In the genomic region with DNA sequence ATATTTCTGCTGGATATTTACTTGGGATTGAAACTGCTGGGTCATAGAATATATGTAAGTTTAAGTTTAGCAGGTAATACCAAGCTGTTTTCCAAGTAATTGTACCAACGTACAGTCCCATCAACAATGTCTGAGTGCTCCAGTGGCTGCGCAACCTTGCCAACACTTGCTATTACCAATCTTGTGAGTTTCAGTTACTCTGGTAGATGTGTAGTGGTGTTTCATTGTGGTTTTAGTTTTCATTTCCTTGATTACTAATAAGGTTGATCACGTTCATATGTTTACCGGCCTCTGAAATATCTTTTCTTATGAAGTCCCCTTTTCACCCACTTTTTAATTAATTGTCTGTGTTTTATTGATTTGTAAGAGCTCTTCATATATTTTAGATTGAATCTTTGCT, we compare ENCODE assay signal across 1 cellular context.
TF ChIP-seq lines count a peak whose summit lies in the region.

No MANE protein-coding gene starts in this region.

TF ChIP-seq in GM12878, 131 proteins besides CTCF, POLR2A, EP300 and RAD21 (continued from another document and continues in another):
- no peak for TF ChIP-seq NRF1 (conservative IDR thresholded peaks at IDR 0.05; ENCODE audit: low read depth, low read length)
- TF ChIP-seq EED (IDR thresholded peaks at IDR 0.05; ENCODE audit: low read depth), result 0 out of 2 replicates have a peak, but pooled peaks have one; percentile 39
- no peak for TF ChIP-seq EZH2 (IDR thresholded peaks at IDR 0.05; ENCODE audit: borderline replicate concordance, control insufficient read depth, low read depth, low read length)
- no peak for TF ChIP-seq ZNF622 (IDR thresholded peaks at IDR 0.05)
- no peak for TF ChIP-seq NFYA (IDR thresholded peaks at IDR 0.05; ENCODE audit: borderline replicate concordance, low read depth, low read length)
- TF ChIP-seq CREM (IDR thresholded peaks at IDR 0.05; ENCODE audit: low read depth), result no peak
- TF ChIP-seq HCFC1 (IDR thresholded peaks at IDR 0.05; ENCODE audit: low read length), result no peak
- TF ChIP-seq, protein P1, sequence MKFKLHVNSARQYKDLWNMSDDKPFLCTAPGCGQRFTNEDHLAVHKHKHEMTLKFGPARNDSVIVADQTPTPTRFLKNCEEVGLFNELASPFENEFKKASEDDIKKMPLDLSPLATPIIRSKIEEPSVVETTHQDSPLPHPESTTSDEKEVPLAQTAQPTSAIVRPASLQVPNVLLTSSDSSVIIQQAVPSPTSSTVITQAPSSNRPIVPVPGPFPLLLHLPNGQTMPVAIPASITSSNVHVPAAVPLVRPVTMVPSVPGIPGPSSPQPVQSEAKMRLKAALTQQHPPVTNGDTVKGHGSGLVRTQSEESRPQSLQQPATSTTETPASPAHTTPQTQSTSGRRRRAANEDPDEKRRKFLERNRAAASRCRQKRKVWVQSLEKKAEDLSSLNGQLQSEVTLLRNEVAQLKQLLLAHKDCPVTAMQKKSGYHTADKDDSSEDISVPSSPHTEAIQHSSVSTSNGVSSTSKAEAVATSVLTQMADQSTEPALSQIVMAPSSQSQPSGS (IDR thresholded peaks at IDR 0.05; ENCODE audit: low read length), result no peak
- TF ChIP-seq SREBF2 (IDR thresholded peaks at IDR 0.05; ENCODE audit: low read length), result no peak
- no peak for TF ChIP-seq RBBP5 (conservative IDR thresholded peaks at IDR 0.05)
- TF ChIP-seq MEF2B (IDR thresholded peaks at IDR 0.05; ENCODE audit: partially characterized antibody, poor library complexity, severe bottlenecking), result no peak
- TF ChIP-seq, protein P2, sequence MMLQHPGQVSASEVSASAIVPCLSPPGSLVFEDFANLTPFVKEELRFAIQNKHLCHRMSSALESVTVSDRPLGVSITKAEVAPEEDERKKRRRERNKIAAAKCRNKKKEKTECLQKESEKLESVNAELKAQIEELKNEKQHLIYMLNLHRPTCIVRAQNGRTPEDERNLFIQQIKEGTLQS (IDR thresholded peaks at IDR 0.05; ENCODE audit: borderline replicate concordance, extremely low read depth, low read depth, low read length), result no peak
- TF ChIP-seq CHD4 (IDR thresholded peaks at IDR 0.05), result no peak
- TF ChIP-seq TARDBP (IDR thresholded peaks at IDR 0.05; ENCODE audit: borderline replicate concordance), result no peak
- peak; percentile 56; the same call in 1 of the 2 replicates for TF ChIP-seq NBN (IDR thresholded peaks at IDR 0.05)
- peak; percentile 88; the same call in 1 of the 2 replicates for TF ChIP-seq SMARCA5 (IDR thresholded peaks at IDR 0.05)
- TF ChIP-seq TBL1XR1 (IDR thresholded peaks at IDR 0.05; ENCODE audit: low read depth, low read length), result no peak
- 0 out of 2 replicates have a peak, but pooled peaks have one; percentile 56 for TF ChIP-seq IRF4 (IDR thresholded peaks at IDR 0.05; ENCODE audit: low read depth, low read length)
- peak; percentile 83 for TF ChIP-seq CBX5 (IDR thresholded peaks at IDR 0.05; ENCODE audit: low read depth)
- TF ChIP-seq, protein P3, sequence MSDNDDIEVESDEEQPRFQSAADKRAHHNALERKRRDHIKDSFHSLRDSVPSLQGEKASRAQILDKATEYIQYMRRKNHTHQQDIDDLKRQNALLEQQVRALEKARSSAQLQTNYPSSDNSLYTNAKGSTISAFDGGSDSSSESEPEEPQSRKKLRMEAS (IDR thresholded peaks at IDR 0.05; ENCODE audit: low read depth, low read length), result no peak
- TF ChIP-seq IKZF2 (IDR thresholded peaks at IDR 0.05), result peak; percentile 48 to 58; a peak in 2 of 4 replicates
- TF ChIP-seq NR2C1 (IDR thresholded peaks at IDR 0.05), result no peak
- no peak for TF ChIP-seq EGR1 (IDR thresholded peaks at IDR 0.05; ENCODE audit: borderline replicate concordance in 1 of 2, low read depth in 2 of 2, low read length in 2 of 2)
- TF ChIP-seq LARP7 (IDR thresholded peaks at IDR 0.05), result no peak
- no peak for TF ChIP-seq CHD1 (IDR thresholded peaks at IDR 0.05; ENCODE audit: low read depth, low read length)
- no peak for TF ChIP-seq SMAD1 (IDR thresholded peaks at IDR 0.05; ENCODE audit: low read depth, partially characterized antibody)
- TF ChIP-seq, protein P4, sequence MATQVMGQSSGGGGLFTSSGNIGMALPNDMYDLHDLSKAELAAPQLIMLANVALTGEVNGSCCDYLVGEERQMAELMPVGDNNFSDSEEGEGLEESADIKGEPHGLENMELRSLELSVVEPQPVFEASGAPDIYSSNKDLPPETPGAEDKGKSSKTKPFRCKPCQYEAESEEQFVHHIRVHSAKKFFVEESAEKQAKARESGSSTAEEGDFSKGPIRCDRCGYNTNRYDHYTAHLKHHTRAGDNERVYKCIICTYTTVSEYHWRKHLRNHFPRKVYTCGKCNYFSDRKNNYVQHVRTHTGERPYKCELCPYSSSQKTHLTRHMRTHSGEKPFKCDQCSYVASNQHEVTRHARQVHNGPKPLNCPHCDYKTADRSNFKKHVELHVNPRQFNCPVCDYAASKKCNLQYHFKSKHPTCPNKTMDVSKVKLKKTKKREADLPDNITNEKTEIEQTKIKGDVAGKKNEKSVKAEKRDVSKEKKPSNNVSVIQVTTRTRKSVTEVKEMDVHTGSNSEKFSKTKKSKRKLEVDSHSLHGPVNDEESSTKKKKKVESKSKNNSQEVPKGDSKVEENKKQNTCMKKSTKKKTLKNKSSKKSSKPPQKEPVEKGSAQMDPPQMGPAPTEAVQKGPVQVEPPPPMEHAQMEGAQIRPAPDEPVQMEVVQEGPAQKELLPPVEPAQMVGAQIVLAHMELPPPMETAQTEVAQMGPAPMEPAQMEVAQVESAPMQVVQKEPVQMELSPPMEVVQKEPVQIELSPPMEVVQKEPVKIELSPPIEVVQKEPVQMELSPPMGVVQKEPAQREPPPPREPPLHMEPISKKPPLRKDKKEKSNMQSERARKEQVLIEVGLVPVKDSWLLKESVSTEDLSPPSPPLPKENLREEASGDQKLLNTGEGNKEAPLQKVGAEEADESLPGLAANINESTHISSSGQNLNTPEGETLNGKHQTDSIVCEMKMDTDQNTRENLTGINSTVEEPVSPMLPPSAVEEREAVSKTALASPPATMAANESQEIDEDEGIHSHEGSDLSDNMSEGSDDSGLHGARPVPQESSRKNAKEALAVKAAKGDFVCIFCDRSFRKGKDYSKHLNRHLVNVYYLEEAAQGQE (IDR thresholded peaks at IDR 0.05; ENCODE audit: low read depth, low read length), result no peak
- TF ChIP-seq ZBED1 (IDR thresholded peaks at IDR 0.05; ENCODE audit: borderline replicate concordance), result no peak
- TF ChIP-seq, protein P5, sequence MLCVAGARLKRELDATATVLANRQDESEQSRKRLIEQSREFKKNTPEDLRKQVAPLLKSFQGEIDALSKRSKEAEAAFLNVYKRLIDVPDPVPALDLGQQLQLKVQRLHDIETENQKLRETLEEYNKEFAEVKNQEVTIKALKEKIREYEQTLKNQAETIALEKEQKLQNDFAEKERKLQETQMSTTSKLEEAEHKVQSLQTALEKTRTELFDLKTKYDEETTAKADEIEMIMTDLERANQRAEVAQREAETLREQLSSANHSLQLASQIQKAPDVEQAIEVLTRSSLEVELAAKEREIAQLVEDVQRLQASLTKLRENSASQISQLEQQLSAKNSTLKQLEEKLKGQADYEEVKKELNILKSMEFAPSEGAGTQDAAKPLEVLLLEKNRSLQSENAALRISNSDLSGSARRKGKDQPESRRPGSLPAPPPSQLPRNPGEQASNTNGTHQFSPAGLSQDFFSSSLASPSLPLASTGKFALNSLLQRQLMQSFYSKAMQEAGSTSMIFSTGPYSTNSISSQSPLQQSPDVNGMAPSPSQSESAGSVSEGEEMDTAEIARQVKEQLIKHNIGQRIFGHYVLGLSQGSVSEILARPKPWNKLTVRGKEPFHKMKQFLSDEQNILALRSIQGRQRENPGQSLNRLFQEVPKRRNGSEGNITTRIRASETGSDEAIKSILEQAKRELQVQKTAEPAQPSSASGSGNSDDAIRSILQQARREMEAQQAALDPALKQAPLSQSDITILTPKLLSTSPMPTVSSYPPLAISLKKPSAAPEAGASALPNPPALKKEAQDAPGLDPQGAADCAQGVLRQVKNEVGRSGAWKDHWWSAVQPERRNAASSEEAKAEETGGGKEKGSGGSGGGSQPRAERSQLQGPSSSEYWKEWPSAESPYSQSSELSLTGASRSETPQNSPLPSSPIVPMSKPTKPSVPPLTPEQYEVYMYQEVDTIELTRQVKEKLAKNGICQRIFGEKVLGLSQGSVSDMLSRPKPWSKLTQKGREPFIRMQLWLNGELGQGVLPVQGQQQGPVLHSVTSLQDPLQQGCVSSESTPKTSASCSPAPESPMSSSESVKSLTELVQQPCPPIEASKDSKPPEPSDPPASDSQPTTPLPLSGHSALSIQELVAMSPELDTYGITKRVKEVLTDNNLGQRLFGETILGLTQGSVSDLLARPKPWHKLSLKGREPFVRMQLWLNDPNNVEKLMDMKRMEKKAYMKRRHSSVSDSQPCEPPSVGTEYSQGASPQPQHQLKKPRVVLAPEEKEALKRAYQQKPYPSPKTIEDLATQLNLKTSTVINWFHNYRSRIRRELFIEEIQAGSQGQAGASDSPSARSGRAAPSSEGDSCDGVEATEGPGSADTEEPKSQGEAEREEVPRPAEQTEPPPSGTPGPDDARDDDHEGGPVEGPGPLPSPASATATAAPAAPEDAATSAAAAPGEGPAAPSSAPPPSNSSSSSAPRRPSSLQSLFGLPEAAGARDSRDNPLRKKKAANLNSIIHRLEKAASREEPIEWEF (IDR thresholded peaks at IDR 0.05; ENCODE audit: insufficient replicate concordance, low read depth, low read length), result peak; percentile 28
- peak in 1 of 2 experiments; percentile 74; a peak in 2 of 4 replicates for TF ChIP-seq ETV6 (conservative IDR thresholded peaks at IDR 0.05 in 1 of 2, IDR thresholded peaks at IDR 0.05 in 1 of 2; ENCODE audit: borderline replicate concordance in 1 of 2, low read depth in 1 of 2)
- TF ChIP-seq POLR2AphosphoS2 (IDR thresholded peaks at IDR 0.05; ENCODE audit: low read depth, low read length), result no peak
- no peak for TF ChIP-seq STAT3 (IDR thresholded peaks at IDR 0.05; ENCODE audit: low read depth, low read length)
- TF ChIP-seq, protein P6, sequence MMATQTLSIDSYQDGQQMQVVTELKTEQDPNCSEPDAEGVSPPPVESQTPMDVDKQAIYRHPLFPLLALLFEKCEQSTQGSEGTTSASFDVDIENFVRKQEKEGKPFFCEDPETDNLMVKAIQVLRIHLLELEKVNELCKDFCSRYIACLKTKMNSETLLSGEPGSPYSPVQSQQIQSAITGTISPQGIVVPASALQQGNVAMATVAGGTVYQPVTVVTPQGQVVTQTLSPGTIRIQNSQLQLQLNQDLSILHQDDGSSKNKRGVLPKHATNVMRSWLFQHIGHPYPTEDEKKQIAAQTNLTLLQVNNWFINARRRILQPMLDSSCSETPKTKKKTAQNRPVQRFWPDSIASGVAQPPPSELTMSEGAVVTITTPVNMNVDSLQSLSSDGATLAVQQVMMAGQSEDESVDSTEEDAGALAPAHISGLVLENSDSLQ (IDR thresholded peaks at IDR 0.05), result no peak
- no peak for TF ChIP-seq KAT2A (conservative IDR thresholded peaks at IDR 0.05; ENCODE audit: control insufficient read depth, low read depth, low read length)
- TF ChIP-seq, protein P7, sequence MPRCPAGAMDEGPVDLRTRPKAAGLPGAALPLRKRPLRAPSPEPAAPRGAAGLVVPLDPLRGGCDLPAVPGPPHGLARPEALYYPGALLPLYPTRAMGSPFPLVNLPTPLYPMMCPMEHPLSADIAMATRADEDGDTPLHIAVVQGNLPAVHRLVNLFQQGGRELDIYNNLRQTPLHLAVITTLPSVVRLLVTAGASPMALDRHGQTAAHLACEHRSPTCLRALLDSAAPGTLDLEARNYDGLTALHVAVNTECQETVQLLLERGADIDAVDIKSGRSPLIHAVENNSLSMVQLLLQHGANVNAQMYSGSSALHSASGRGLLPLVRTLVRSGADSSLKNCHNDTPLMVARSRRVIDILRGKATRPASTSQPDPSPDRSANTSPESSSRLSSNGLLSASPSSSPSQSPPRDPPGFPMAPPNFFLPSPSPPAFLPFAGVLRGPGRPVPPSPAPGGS (IDR thresholded peaks at IDR 0.05; ENCODE audit: borderline replicate concordance, insufficient read depth, low read depth, low read length, poor library complexity, severe bottlenecking), result no peak
- no peak for TF ChIP-seq WRNIP1 (IDR thresholded peaks at IDR 0.05; ENCODE audit: borderline replicate concordance, low read depth, low read length)
- TF ChIP-seq PML (IDR thresholded peaks at IDR 0.05; ENCODE audit: low read length), result no peak
- no peak for TF ChIP-seq CEBPB (IDR thresholded peaks at IDR 0.05; ENCODE audit: borderline replicate concordance in 1 of 2, low read depth in 2 of 2, low read length in 2 of 2)
- TF ChIP-seq, protein P8, sequence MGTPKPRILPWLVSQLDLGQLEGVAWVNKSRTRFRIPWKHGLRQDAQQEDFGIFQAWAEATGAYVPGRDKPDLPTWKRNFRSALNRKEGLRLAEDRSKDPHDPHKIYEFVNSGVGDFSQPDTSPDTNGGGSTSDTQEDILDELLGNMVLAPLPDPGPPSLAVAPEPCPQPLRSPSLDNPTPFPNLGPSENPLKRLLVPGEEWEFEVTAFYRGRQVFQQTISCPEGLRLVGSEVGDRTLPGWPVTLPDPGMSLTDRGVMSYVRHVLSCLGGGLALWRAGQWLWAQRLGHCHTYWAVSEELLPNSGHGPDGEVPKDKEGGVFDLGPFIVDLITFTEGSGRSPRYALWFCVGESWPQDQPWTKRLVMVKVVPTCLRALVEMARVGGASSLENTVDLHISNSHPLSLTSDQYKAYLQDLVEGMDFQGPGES (IDR thresholded peaks at IDR 0.05), result no peak
- TF ChIP-seq FOS (IDR thresholded peaks at IDR 0.05; ENCODE audit: borderline replicate concordance, extremely low read depth, insufficient read length), result no peak
- TF ChIP-seq ZSCAN29 (IDR thresholded peaks at IDR 0.05), result no peak
- TF ChIP-seq YBX1 (IDR thresholded peaks at IDR 0.05), result no peak
- no peak for TF ChIP-seq SMC3 (IDR thresholded peaks at IDR 0.05; ENCODE audit: borderline replicate concordance, low read length)
- no peak for TF ChIP-seq RFX5 (IDR thresholded peaks at IDR 0.05; ENCODE audit: low read depth, low read length)
- TF ChIP-seq, protein P9, sequence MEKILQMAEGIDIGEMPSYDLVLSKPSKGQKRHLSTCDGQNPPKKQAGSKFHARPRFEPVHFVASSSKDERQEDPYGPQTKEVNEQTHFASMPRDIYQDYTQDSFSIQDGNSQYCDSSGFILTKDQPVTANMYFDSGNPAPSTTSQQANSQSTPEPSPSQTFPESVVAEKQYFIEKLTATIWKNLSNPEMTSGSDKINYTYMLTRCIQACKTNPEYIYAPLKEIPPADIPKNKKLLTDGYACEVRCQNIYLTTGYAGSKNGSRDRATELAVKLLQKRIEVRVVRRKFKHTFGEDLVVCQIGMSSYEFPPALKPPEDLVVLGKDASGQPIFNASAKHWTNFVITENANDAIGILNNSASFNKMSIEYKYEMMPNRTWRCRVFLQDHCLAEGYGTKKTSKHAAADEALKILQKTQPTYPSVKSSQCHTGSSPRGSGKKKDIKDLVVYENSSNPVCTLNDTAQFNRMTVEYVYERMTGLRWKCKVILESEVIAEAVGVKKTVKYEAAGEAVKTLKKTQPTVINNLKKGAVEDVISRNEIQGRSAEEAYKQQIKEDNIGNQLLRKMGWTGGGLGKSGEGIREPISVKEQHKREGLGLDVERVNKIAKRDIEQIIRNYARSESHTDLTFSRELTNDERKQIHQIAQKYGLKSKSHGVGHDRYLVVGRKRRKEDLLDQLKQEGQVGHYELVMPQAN (conservative IDR thresholded peaks at IDR 0.05), result no peak
